1 cellular context compared by ENCODE assay signal in genomic region chr19:58085348-58085875, GRCh38.
TF ChIP-seq lines count a peak whose summit lies in the region.

No MANE protein-coding gene starts in this region.

TF ChIP-seq in SK-N-SH, 30 proteins besides CTCF, POLR2A, EP300 and RAD21 (continued from another document):
- TF ChIP-seq IRF3 (IDR thresholded peaks at IDR 0.05; ENCODE audit: low read depth, low read length) (no peak), USF2 (IDR thresholded peaks at IDR 0.05; ENCODE audit: borderline replicate concordance, low read depth, low read length) (no peak), MAX (IDR thresholded peaks at IDR 0.05; ENCODE audit: low read depth) (no peak), ELF1 (IDR thresholded peaks at IDR 0.05) (no peak), MXI1 (IDR thresholded peaks at IDR 0.05; ENCODE audit: low read depth, low read length) (no peak), TCF12 (IDR thresholded peaks at IDR 0.05) (no peak), USF1 (IDR thresholded peaks at IDR 0.05; ENCODE audit: borderline replicate concordance, low read depth) (no peak), PBX3 (IDR thresholded peaks at IDR 0.05) (no peak), GATA2 (CRISPR knock-in tag; IDR thresholded peaks at IDR 0.05) (no peak), NFIC (IDR thresholded peaks at IDR 0.05; ENCODE audit: borderline replicate concordance) (no peak), YY1 (IDR thresholded peaks at IDR 0.05; ENCODE audit: low read depth) (no peak), NRF1 (IDR thresholded peaks at IDR 0.05; ENCODE audit: low read depth, low read length) (no peak), REST (IDR thresholded peaks at IDR 0.05; ENCODE audit: low read depth, low read length) (no peak), RFX5 (IDR thresholded peaks at IDR 0.05; ENCODE audit: low read length) (no peak), SIN3A (IDR thresholded peaks at IDR 0.05; ENCODE audit: borderline replicate concordance, low read depth, low read length) (no peak)
TF ChIP-seq in SK-N-SH: peak in this region for 0.
